9 cellular contexts compared by ENCODE assay signal in genomic region chr4:3766207-3766790, GRCh38. TPM values are rescaled to one million over a fixed set of nuclear protein-coding genes. Genes with fewer than 3 reads are reported as not detected.
DNase-seq lines count a peak whose midpoint lies in the region; ATAC-seq, FAIRE-seq and TF ChIP-seq lines count a peak whose summit lies in the region.
"Had no signal": no experiment of that assay in that cellular context is flagged by ENCODE, and none has a peak within 500 bp of the region (broad histone marks: within the 10 kb centered on the region; RNA-seq: fewer than 3 reads in every experiment).

Gene ADRA2C, plus strand, starts transcription at chr4:3766385. Its CDS starts 222 bp downstream, at chr4:3766607.

- no TSS peak for BruUV-seq in PC-3 (replicated peaks; lab: Mats Ljungman, UMichigan)

- no peaks in the 10 kb centered on the region for H3K9me2 ChIP-seq in PC-3 (replicated peaks; ENCODE audit: low read length)

- CTCF ChIA-PET in PC-3 (lab: Charles Lee): no interaction called here

- intact Hi-C loops in PC-3 (cut with micrococcal nuclease) (no loop called here), pancreas (cut with DNase I) (no loop called here)

- H2AFZ ChIP-seq in PC-3 (ENCODE audit: low read length): no peak within 1 kb of the TSS

- H3K36me3 ChIP-seq in PC-3 (ENCODE audit: low read depth, low read length) (no peaks in the 10 kb centered on the region), pancreas (no peaks in the 10 kb centered on the region)

- FAIRE-seq in pancreas (lab: Jason Lieb, UNC): no peak

- peaks cover 20% of the 10 kb centered on the region for H3K27me3 ChIP-seq in PC-3 (ENCODE audit: low read length)
- H3K27me3 ChIP-seq in pancreas: peaks cover 0 to 5% (median 0%) of the 10 kb centered on the region in 4 donors

- H3K27ac ChIP-seq in PC-3 (ENCODE audit: low read length) (no peak within 1 kb of the TSS), pancreas (peak within 1 kb of the TSS in 1 of 4 donors; percentile 55)

- no peak within 1 kb of the TSS for H3K4me3 ChIP-seq in PC-3 (ENCODE audit: low read length)
- peak within 1 kb of the TSS; percentile 55 for H3K4me3 ChIP-seq in fibroblast of villous mesenchyme (ENCODE audit: low read depth, low read length)
- peak within 1 kb of the TSS; percentile 15 to 40 (median 28) for H3K4me3 ChIP-seq in pancreas

- H3K9me3 ChIP-seq in PC-3 (ENCODE audit: low read length) (no peaks in the 10 kb centered on the region), pancreas (no peaks in the 10 kb centered on the region)

- no peak; the same call in 1 of the 2 replicates for ATAC-seq in PC-3
- ATAC-seq in pancreas: peak in 3 of 4 donors; percentile 25 to 69 (median 48)
- no peak for ATAC-seq in HG03520 (IDR thresholded peaks at IDR 0.05; ENCODE audit: unreplicated experiment)

- 0 to 1% methylated on average over 19 to 97 of the region's 97 CpGs for WGBS in pancreas, 2 donors

- peak within 1 kb of the TSS; percentile 53; the same call in 1 of the 2 replicates for H3K4me2 ChIP-seq in PC-3 (ENCODE audit: low read length)

- POLR2A ChIA-PET in PC-3 (lab: Charles Lee; ENCODE audit: unreplicated experiment): no interaction called here

- TF ChIP-seq CTCF in PC-3 (conservative IDR thresholded peaks at IDR 0.05; ENCODE audit: low read depth, low read length) (no peak), fibroblast of villous mesenchyme (IDR thresholded peaks at IDR 0.05; ENCODE audit: insufficient read depth, low read depth, low read length) (no peak), pancreas (IDR thresholded peaks at IDR 0.05) (no peak)

- no peaks in the 10 kb centered on the region for H3F3A ChIP-seq in PC-3 (ENCODE audit: low read length, unreplicated experiment)

- H4K20me1 ChIP-seq in PC-3 (ENCODE audit: low read length): no peaks in the 10 kb centered on the region

- no peaks in the 10 kb centered on the region for H3K79me2 ChIP-seq in PC-3 (ENCODE audit: low read length)

- DNase-seq in COR-L47 (lab: John Stamatoyannopoulos, UW) (peak; percentile 43), PC-3 (no peak), fibroblast of villous mesenchyme (ENCODE audit: low read depth) (peak; percentile 38), pancreas (peak in 5 of 6 donors; percentile 40 to 76 (median 65)), HK-2 (ENCODE audit: unreplicated experiment) (no peak)
- DNase-seq in stimulated activated naive CD4-positive, alpha-beta T cell treated with Interleukin-2 at 50 U/mL for 16 hours (lab: John Stamatoyannopoulos, UW): no peak
- DNase-seq in activated effector memory CD4-positive, alpha-beta T cell treated with anti-CD3 and anti-CD28 coated beads, Interleukin-2, amount 50 U/mL, for 16 hours: no peak
- DNase-seq: activated B cell treated with CpG ODN at 0.5 μM for 24 hours had no signal

- H3K9ac ChIP-seq in PC-3 (ENCODE audit: low read length): no peak within 1 kb of the TSS

- no peaks in the 10 kb centered on the region for H3K4me1 ChIP-seq in PC-3 (ENCODE audit: insufficient read depth, low read length)
- H3K4me1 ChIP-seq in pancreas: no peaks in the 10 kb centered on the region

RNA-seq across cellular contexts. Expression of gene ADRA2C, which starts in this region (rescaled TPM):
- 0.52 TPM in 1 of 2 replicates, not detected in the other for total RNA-seq in PC-3 (2014; rRNA removed)
- total RNA-seq in fibroblast of villous mesenchyme: 2.2 and 6.8 TPM in 2 replicates
- total RNA-seq in pancreas: 1 to 10 TPM; 1.1 to 6.8 (median 3.0) TPM
- 1 to 10 TPM; 1.9 to 5.3 TPM for polyA plus RNA-seq in pancreas
- total RNA-seq: activated B cell treated with CpG ODN at 0.5 μM for 24 hours had no signal

Comparison
In these comparisons a context has a peak if more than half of its experiments do, and no peak if none do; other contexts are left out.
1. DNase-seq: peak in COR-L47 (single experiment), fibroblast of villous mesenchyme (single experiment) and pancreas (5 of 6); none in PC-3 (single experiment), stimulated activated naive CD4-positive, alpha-beta T cell treated with Interleukin-2 at 50 U/mL for 16 hours (single experiment), HK-2 (single experiment) and activated effector memory CD4-positive, alpha-beta T cell treated with anti-CD3 and anti-CD28 coated beads, Interleukin-2, amount 50 U/mL, for 16 hours (single experiment).
2. ATAC-seq: peak in pancreas (3 of 4); none in PC-3 (single experiment) and HG03520 (single experiment).